In genomic region chr3:186857743-186858142, GRCh38 we compare ENCODE assay signal across 23 cellular contexts. TPM values are rescaled to one million over a fixed set of nuclear protein-coding genes. Genes with fewer than 3 reads are reported as not detected.
"Had no signal": no experiment of that assay in that cellular context is flagged by ENCODE, and none has a peak within 500 bp of the region (broad histone marks: within the 10 kb centered on the region; RNA-seq: fewer than 3 reads in every experiment).

No MANE protein-coding gene starts in this region.

- H3K4me3 ChIP-seq: MG63, SJSA1, SK-N-MC had no signal

- H3K27ac ChIP-seq: SJSA1, SK-N-MC had no signal

- DNase-seq: Karpas-422, KG1, MG63, NCI-H1092, NCI-H1105 treated with DMSO at 0.1 percent for 48 hours, NCI-H1417 treated with DMSO at 0.1 percent for 48 hours, NCI-H146, NCI-H1694 treated with DMSO at 0.1 percent for 48 hours, NCI-H2029, NCI-H2081 treated with DMSO at 0.1 percent for 48 hours, NCI-H2171, NCI-H226, NCI-H446, NCI-H510A, NCI-H524 treated with DMSO at 0.1 percent for 48 hours, NCI-H69, NCI-H774, Right ventricle myocardium superior, RPMI8226, SIG-M5 had no signal

- H3K27me3 ChIP-seq: MG63, SJSA1 had no signal

- H3K4me1 ChIP-seq: SJSA1 had no signal

- H3K36me3 ChIP-seq: MG63, SJSA1 had no signal

- H3K9me3 ChIP-seq: SJSA1 had no signal

RNA-seq across cellular contexts. Expression of gene ADIPOQ, which starts 15.2 kb away (rescaled TPM):
- total RNA-seq: HT-29, SJSA1 had no signal
